In the genomic region with DNA sequence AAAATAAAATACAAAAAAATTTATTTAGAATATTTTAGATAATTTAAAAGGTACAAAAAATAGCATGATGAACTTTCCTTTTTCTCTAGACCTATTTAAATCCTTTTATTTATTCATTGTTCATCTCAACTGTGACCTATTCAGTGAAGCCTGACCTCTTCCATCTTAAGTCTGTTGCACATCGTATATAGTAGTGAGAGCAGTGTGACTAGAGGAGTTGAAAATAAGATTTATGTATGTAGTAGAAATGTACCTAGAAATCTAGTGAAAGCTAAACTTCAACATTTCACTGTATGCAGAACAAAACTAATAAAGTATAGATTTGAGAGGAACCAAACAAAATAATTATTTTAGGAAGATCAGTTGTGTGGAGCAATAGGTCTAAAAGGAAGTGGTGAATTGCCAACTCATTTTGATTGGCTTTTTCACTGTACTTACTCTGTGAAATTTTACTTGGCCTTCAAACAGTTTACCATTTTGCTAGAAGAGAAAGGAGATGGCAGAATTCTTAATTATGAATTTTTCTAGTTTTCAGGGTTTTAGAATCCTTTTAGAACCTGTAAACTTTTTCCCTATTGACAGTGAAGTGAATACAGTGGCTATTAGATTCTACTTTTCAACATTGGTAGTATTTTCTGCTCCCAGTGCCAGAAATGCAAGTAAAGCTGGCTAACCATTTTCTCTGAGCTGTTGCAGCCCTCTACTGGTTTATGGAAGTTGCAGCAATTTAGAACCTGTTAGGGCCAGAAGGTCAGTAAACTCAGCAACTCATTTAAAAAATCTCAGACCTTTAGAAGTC, we compare ENCODE assay signal across 8 cellular contexts. TPM values are rescaled to one million over a fixed set of nuclear protein-coding genes. Genes with fewer than 3 reads are reported as not detected.
DNase-seq lines count a peak whose midpoint lies in the region; ATAC-seq and TF ChIP-seq lines count a peak whose summit lies in the region.

No MANE protein-coding gene starts in this region.

- peaks cover 77% of the 10 kb centered on the region for H3K4me1 Mint-ChIP-seq in CD14-positive monocyte

- TF ChIP-seq CTCF in CD14-positive monocyte (IDR thresholded peaks at IDR 0.05): peak; percentile 80

- H3K36me3 ChIP-seq in skeletal muscle satellite cell (ENCODE audit: insufficient read depth, low read length): no peaks in the 10 kb centered on the region

- no peaks in the 10 kb centered on the region for H3K36me3 Mint-ChIP-seq in CD14-positive monocyte

- peak overlapping the region; percentile 83 to 95 (median 86) for H3K27ac Mint-ChIP-seq in CD14-positive monocyte

- intact Hi-C loops in CD14-positive monocyte (cut with micrococcal nuclease): no loop called here

- peak overlapping the region; percentile 44 for H3K9ac ChIP-seq in skeletal muscle satellite cell (ENCODE audit: low read depth, low read length)

- no peaks in the 10 kb centered on the region for H3K9me3 ChIP-seq in skeletal muscle satellite cell (replicated peaks; ENCODE audit: low read length)

- peak overlapping the region; percentile 58 for H3K4me2 ChIP-seq in skeletal muscle satellite cell (ENCODE audit: low read length)

- H3K4me3 ChIP-seq in skeletal muscle satellite cell (ENCODE audit: low read length): no peak overlapping the region

- peak overlapping the region in 1 of 2 donors; percentile 73 for H3K4me3 Mint-ChIP-seq in CD14-positive monocyte

- ATAC-seq in GM18502 (IDR thresholded peaks at IDR 0.05; ENCODE audit: poor library complexity, unreplicated experiment) (peak; percentile 58), HG03460 (IDR thresholded peaks at IDR 0.05; ENCODE audit: unreplicated experiment) (peak; percentile 39), GM19395 (IDR thresholded peaks at IDR 0.05; ENCODE audit: unreplicated experiment) (no peak)

- no peaks in the 10 kb centered on the region for H3K9me3 Mint-ChIP-seq in CD14-positive monocyte

- DNase-seq in CD14-positive monocyte (ENCODE audit: low spot score) (no peak), NOMO-1 treated with dmso at 0.1 percent for 144 hours (lab: John Stamatoyannopoulos, UW; ENCODE audit: unreplicated experiment) (peak; percentile 65), astrocyte of the hippocampus (ENCODE audit: low read depth, low spot score) (peak; percentile 74), hepatic stellate cell (ENCODE audit: low spot score) (peak; percentile 31)

- H3K27me3 Mint-ChIP-seq in CD14-positive monocyte (ENCODE audit: low read depth in 3 of 3): no peaks in the 10 kb centered on the region

- peaks cover 19% of the 10 kb centered on the region for H3K4me1 ChIP-seq in skeletal muscle satellite cell (ENCODE audit: control insufficient read depth, insufficient read depth, low read length)

- no peaks in the 10 kb centered on the region for H3K27me3 ChIP-seq in skeletal muscle satellite cell (ENCODE audit: control insufficient read depth, insufficient read depth, low read length)

RNA-seq across cellular contexts. Expression of gene ANKRD12, which starts 11.1 kb away (rescaled TPM):
- 10 to 100 TPM; 15.4 to 15.5 TPM for polyA plus RNA-seq in CD14-positive monocyte
- 15.1 and 17.5 TPM in 2 replicates for total RNA-seq in skeletal muscle satellite cell (2012; rRNA removed)

RNA-seq across cellular contexts. Expression of gene NDUFV2, which starts 45.1 kb away (rescaled TPM):
- 100 to 1,000 TPM; 162 to 184 TPM for polyA plus RNA-seq in CD14-positive monocyte
- total RNA-seq in skeletal muscle satellite cell (2012; rRNA removed): 150 and 225 TPM in 2 replicates
